Comparison of ENCODE assay signal across 4 cellular contexts in genomic region chr10:101011517-101012423, GRCh38. TPM values are rescaled to one million over a fixed set of nuclear protein-coding genes. Genes with fewer than 3 reads are reported as not detected.
DNase-seq lines count a peak whose midpoint lies in the region; ATAC-seq and TF ChIP-seq lines count a peak whose summit lies in the region.

No MANE protein-coding gene starts in this region.

- H3K9me3 Mint-ChIP-seq in HFFc6: no peaks in the 10 kb centered on the region

- H3K4me1 Mint-ChIP-seq in HFFc6 (ENCODE audit: low read depth): peaks cover 48% of the 10 kb centered on the region

- peak overlapping the region; percentile 85; the same call in 1 of the 2 replicates for H3K27ac Mint-ChIP-seq in HFFc6

- DNase-seq in HFFc6 (peak; percentile 22), globus pallidus (ENCODE audit: low spot score) (peak; percentile 47), epidermal melanocyte (ENCODE audit: insufficient read length, low spot score) (no peak)

- no peak for ATAC-seq in GM18505 (IDR thresholded peaks at IDR 0.05; ENCODE audit: unreplicated experiment)

- TF ChIP-seq CTCF in HFFc6 (IDR thresholded peaks at IDR 0.05): peak; percentile 68

- no peaks in the 10 kb centered on the region for H3K36me3 Mint-ChIP-seq in HFFc6 (ENCODE audit: low read depth)

- H3K27me3 Mint-ChIP-seq in HFFc6 (ENCODE audit: insufficient read depth): peaks cover 3% of the 10 kb centered on the region; the same call in 1 of the 2 replicates

- no peak for TF ChIP-seq POLR2A in GM18505 (IDR thresholded peaks at IDR 0.05; ENCODE audit: borderline replicate concordance, extremely low read depth, insufficient read depth, insufficient read length)

- no peak overlapping the region for H3K4me3 Mint-ChIP-seq in HFFc6

RNA-seq across cellular contexts. Expression of gene LZTS2, which starts 12.2 kb away (rescaled TPM):
- 10 to 100 TPM; 66.8 to 80.5 (median 74.6) TPM for total RNA-seq in HFFc6 (2021; fragmentation: NEBNext Ultra II Directional; extraction: Animal tissue kit (Norgen Biotek cat#: 25700))

RNA-seq across cellular contexts. Expression of gene PDZD7, which starts 19.2 kb away (rescaled TPM):
- total RNA-seq in HFFc6 (2021; fragmentation: NEBNext Ultra II Directional; extraction: Animal tissue kit (Norgen Biotek cat#: 25700)): 1 to 10 TPM; 1.1 to 1.9 (median 1.2) TPM

RNA-seq across cellular contexts. Expression of gene SFXN3, which starts 19.3 kb away (rescaled TPM):
- 10 to 100 TPM; 44.1 to 57.4 (median 50.5) TPM for total RNA-seq in HFFc6 (2021; fragmentation: NEBNext Ultra II Directional; extraction: Animal tissue kit (Norgen Biotek cat#: 25700))

RNA-seq across cellular contexts. Expression of gene TWNK, which starts 24.4 kb away (rescaled TPM):
- 1 to 10 TPM; 5.7 to 9.5 (median 7.0) TPM for total RNA-seq in HFFc6 (2021; fragmentation: NEBNext Ultra II Directional; extraction: Animal tissue kit (Norgen Biotek cat#: 25700))

RNA-seq across cellular contexts. Expression of gene MRPL43, which starts 24.5 kb away (rescaled TPM):
- total RNA-seq in HFFc6 (2021; fragmentation: NEBNext Ultra II Directional; extraction: Animal tissue kit (Norgen Biotek cat#: 25700)): 100 to 1,000 TPM; 101 to 120 (median 115) TPM
